Comparison of ENCODE assay signal across 13 cellular contexts in the genomic region with DNA sequence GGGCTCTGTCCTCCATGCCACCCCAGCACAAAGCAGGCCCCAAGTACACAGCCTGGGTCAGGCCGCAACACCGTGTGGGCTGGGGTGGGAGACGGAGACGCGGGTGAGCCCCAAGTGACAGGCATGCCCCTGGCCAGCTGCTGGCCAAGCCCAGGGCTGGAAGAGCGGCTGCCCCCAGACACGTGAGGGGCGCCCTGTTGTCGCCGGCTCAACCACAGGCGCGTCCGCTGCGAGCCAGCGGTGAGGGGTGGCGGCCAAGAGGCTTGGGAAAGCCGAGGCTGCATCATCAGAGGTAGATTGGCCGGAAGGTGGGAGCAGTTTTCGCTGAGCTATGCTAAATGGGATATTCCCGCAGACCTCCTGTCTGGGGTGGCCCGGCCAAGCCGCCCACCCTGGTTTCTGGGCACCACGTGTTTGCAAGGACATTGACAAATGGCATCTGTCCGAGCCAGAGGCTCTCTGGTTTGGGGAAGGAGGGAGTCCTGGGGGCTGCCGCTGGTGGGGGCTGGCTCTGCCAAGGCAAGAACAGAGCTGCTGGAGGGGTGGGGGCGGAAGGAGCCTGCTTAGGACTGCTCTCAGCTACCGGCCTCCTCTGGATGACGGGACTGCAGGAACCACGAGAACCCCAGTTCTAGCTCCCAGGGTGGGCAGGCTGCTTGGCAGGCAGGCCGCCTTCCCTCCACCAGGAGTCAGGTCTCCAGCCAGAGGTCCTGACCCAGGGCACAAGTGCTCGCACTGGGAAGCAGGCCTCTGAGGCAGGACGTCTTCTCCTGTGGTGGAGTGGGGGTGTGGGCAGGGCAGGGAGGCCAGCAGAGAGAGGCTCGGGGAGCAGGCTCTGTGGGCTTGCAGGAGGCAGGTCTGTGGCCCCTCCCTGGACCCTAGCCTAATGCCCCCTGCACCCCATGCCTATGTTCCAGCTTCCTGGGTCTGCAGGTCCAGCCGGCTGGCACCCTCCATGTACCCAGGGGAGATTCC. TPM values are rescaled to one million over a fixed set of nuclear protein-coding genes. Genes with fewer than 3 reads are reported as not detected.
DNase-seq lines count a peak whose midpoint lies in the region; ATAC-seq and TF ChIP-seq lines count a peak whose summit lies in the region.
"Had no signal": no experiment of that assay in that cellular context is flagged by ENCODE, and none has a peak within 500 bp of the region (broad histone marks: within the 10 kb centered on the region; RNA-seq: fewer than 3 reads in every experiment).

No MANE protein-coding gene starts in this region.

- peaks cover 40 to 56% (median 51%) of the 10 kb centered on the region in 10 experiments for H3K4me1 ChIP-seq in BLaER1 treated with 17β-estradiol and CSF1 and Interleukin-3, amounts not matched to agents 10 nM and 100 nM

- POLR2A ChIA-PET in naive thymus-derived CD8-positive, alpha-beta T cell (lab: Charles Lee) = interaction anchor here (0.7 to 5.7 kb wide), 14 partner anchors 9 to 197 kb away, joined by 3 to 163 read pairs (median 4); a partner anchor contains a TSS

- H3K4me3 ChIP-seq in BLaER1 treated with 17β-estradiol and CSF1 and Interleukin-3, amounts not matched to agents 10 nM and 100 nM = peak overlapping the region in 8 of 10 experiments; percentile 51 to 69 (median 58); a peak in 15 of 20 replicates

- H4K20me1 ChIP-seq in BLaER1 treated with 17β-estradiol and CSF1 and Interleukin-3, amounts not matched to agents 10 nM and 100 nM = no peaks in the 10 kb centered on the region

- DNase-seq in GM20000 (ENCODE audit: low spot score) (peak; percentile 34), COR-L47 (lab: John Stamatoyannopoulos, UW) (no peak), DMS 273 treated with DMSO at 0.1 percent for 48 hours (lab: John Stamatoyannopoulos, UW) (no peak), Kasumi-1 (lab: John Stamatoyannopoulos, UW) (no peak)
- peak in 1 of 10 donors; percentile 24 for DNase-seq in naive thymus-derived CD8-positive, alpha-beta T cell
- no peak for DNase-seq in stimulated activated CD4-positive, alpha-beta T cell treated with anti-CD3 and anti-CD28 coated beads, Interleukin-1b, Interleukin-23, amount 100 ng/mL, for 48 hours
- DNase-seq: CD4-positive, CD25-positive, alpha-beta regulatory T cell; NCI-H1417 treated with DMSO at 0.1 percent for 48 hours; NK-92 treated with Interleukin-12 subunit alpha and Interleukin-12 subunit beta, amount 100 ng/mL, for 24 hours; T-helper 1 cell had no signal

- H3K36me3 ChIP-seq in BLaER1 treated with 17β-estradiol and CSF1 and Interleukin-3, amounts not matched to agents 10 nM and 100 nM = no peaks in the 10 kb centered on the region; a peak in 1 of 22 replicates

- peaks cover 0 to 6% (median 0%) of the 10 kb centered on the region in 11 experiments; a peak in 3 of 22 replicates for H3K27me3 ChIP-seq in BLaER1 treated with 17β-estradiol and CSF1 and Interleukin-3, amounts not matched to agents 10 nM and 100 nM

- H3K36me3 Mint-ChIP-seq in activated naive CD8-positive, alpha-beta T cell = no peaks in the 10 kb centered on the region
- H3K36me3 Mint-ChIP-seq in naive thymus-derived CD8-positive, alpha-beta T cell = peaks cover 0 to 8% (median 0%) of the 10 kb centered on the region in 3 donors

- H3K4me2 ChIP-seq in BLaER1 treated with 17β-estradiol and CSF1 and Interleukin-3, amounts not matched to agents 10 nM and 100 nM = peak overlapping the region; percentile 77 to 100 (median 99)

- no peaks in the 10 kb centered on the region for H3K9me3 Mint-ChIP-seq in activated naive CD8-positive, alpha-beta T cell (ENCODE audit: low read depth)
- H3K9me3 Mint-ChIP-seq in naive thymus-derived CD8-positive, alpha-beta T cell = peaks cover 0 to 18% (median 0%) of the 10 kb centered on the region in 9 donors
- H3K9me3 Mint-ChIP-seq: CD4-positive, CD25-positive, alpha-beta regulatory T cell; central memory CD8-positive, alpha-beta T cell had no signal

- no peak for TF ChIP-seq CTCF in GM20000 (IDR thresholded peaks at IDR 0.05; ENCODE audit: extremely low read depth, missing control alignments)

- peak overlapping the region; percentile 80 for H3K4me3 Mint-ChIP-seq in activated naive CD8-positive, alpha-beta T cell
- peak overlapping the region; percentile 73 to 93 (median 82) for H3K4me3 Mint-ChIP-seq in naive thymus-derived CD8-positive, alpha-beta T cell

- peak in 1 of 2 donors; percentile 8 for ATAC-seq in naive thymus-derived CD8-positive, alpha-beta T cell

- H3K9me3 ChIP-seq in BLaER1 treated with 17β-estradiol and CSF1 and Interleukin-3, amounts not matched to agents 10 nM and 100 nM (replicated peaks in 1 of 11) = no peaks in the 10 kb centered on the region

- H3K27ac ChIP-seq in BLaER1 treated with 17β-estradiol and CSF1 and Interleukin-3, amounts not matched to agents 10 nM and 100 nM = peak overlapping the region in 9 of 11 experiments; percentile 74 to 87 (median 83); a peak in 15 of 22 replicates

- no peaks in the 10 kb centered on the region for H3K27me3 Mint-ChIP-seq in activated naive CD8-positive, alpha-beta T cell
- no peaks in the 10 kb centered on the region for H3K27me3 Mint-ChIP-seq in naive thymus-derived CD8-positive, alpha-beta T cell
- H3K27me3 Mint-ChIP-seq: central memory CD8-positive, alpha-beta T cell had no signal

- peak overlapping the region; percentile 15 to 81 (median 79); a peak in 19 of 22 replicates for H3K9ac ChIP-seq in BLaER1 treated with 17β-estradiol and CSF1 and Interleukin-3, amounts not matched to agents 10 nM and 100 nM

- peak overlapping the region; percentile 86 for H3K27ac Mint-ChIP-seq in activated naive CD8-positive, alpha-beta T cell
- peak overlapping the region; percentile 60 to 94 (median 87) for H3K27ac Mint-ChIP-seq in naive thymus-derived CD8-positive, alpha-beta T cell

- peaks cover 37% of the 10 kb centered on the region for H3K4me1 Mint-ChIP-seq in activated naive CD8-positive, alpha-beta T cell (ENCODE audit: low read depth)
- peaks cover 31 to 54% (median 52%) of the 10 kb centered on the region in 4 donors for H3K4me1 Mint-ChIP-seq in naive thymus-derived CD8-positive, alpha-beta T cell

RNA-seq across cellular contexts. Expression of a gene that starts 0.6 kb away (rescaled TPM):
- not detected for total RNA-seq in naive thymus-derived CD8-positive, alpha-beta T cell
- polyA plus RNA-seq in naive thymus-derived CD8-positive, alpha-beta T cell = under 1 TPM; 0.06 to 0.15 (median 0.08) TPM
- total RNA-seq: CD4-positive, CD25-positive, alpha-beta regulatory T cell had no signal

RNA-seq across cellular contexts. Expression of a gene that starts 28.4 kb away (rescaled TPM):
- 10 to 100 TPM; 28.0 to 29.7 TPM for total RNA-seq in naive thymus-derived CD8-positive, alpha-beta T cell
- polyA plus RNA-seq in naive thymus-derived CD8-positive, alpha-beta T cell = under 1 TPM in 1 of 3 donors, not detected in 2; 0.39 TPM

RNA-seq across cellular contexts. Expression of a gene that starts 38.3 kb away (rescaled TPM):
- 100 to 1,000 TPM; 287 to 295 TPM for total RNA-seq in naive thymus-derived CD8-positive, alpha-beta T cell
- polyA plus RNA-seq in naive thymus-derived CD8-positive, alpha-beta T cell = 100 to 1,000 TPM; 326 to 438 (median 338) TPM

RNA-seq across cellular contexts. Expression of a gene that starts 52.4 kb away (rescaled TPM):
- not detected for total RNA-seq in naive thymus-derived CD8-positive, alpha-beta T cell
- not detected for polyA plus RNA-seq in naive thymus-derived CD8-positive, alpha-beta T cell
- total RNA-seq: CD4-positive, CD25-positive, alpha-beta regulatory T cell had no signal
- polyA plus RNA-seq: CD4-positive, CD25-positive, alpha-beta regulatory T cell had no signal

RNA-seq across cellular contexts. Expression of a gene that starts 56.0 kb away (rescaled TPM):
- 10 to 100 TPM; 49.0 to 50.7 TPM for total RNA-seq in naive thymus-derived CD8-positive, alpha-beta T cell
- polyA plus RNA-seq in naive thymus-derived CD8-positive, alpha-beta T cell = 10 to 100 TPM; 22.3 to 48.8 (median 29.3) TPM
